Comparison of ENCODE assay signal across 10 cellular contexts in genomic region chr4:76803522-76803921, GRCh38.
DNase-seq lines count a peak whose midpoint lies in the region; ATAC-seq and TF ChIP-seq lines count a peak whose summit lies in the region.
"Had no signal": no experiment of that assay in that cellular context is flagged by ENCODE, and none has a peak within 500 bp of the region (broad histone marks: within the 10 kb centered on the region; RNA-seq: fewer than 3 reads in every experiment).

No MANE protein-coding gene starts in this region.

- POLR2A ChIA-PET in HCT116 (lab: Charles Lee) (no interaction called here), PC-9 (lab: Charles Lee; ENCODE audit: unreplicated experiment) (interaction anchor here (0.5 to 0.7 kb wide), 8 partner anchors 20 to 179 kb away, joined by 3 to 23 read pairs (median 6); no protein-coding TSS in a partner anchor)

- no peaks in the 10 kb centered on the region for H3K4me1 Mint-ChIP-seq in activated T-helper 17 cell treated with anti-CD3 and anti-CD28 coated beads, Interleukin-2, amount 50 U/mL, for 72 hours
- H3K4me1 Mint-ChIP-seq: naive B cell had no signal

- H3K79me2 ChIP-seq in HCT116 (ENCODE audit: insufficient read depth, low read length) (no peaks in the 10 kb centered on the region), PC-9 (ENCODE audit: low read depth) (no peaks in the 10 kb centered on the region)

- no peaks in the 10 kb centered on the region for H3K9me2 ChIP-seq in HCT116 (ENCODE audit: insufficient read depth)
- H3K9me2 ChIP-seq in PC-9 (ENCODE audit: insufficient read depth), result no peaks in the 10 kb centered on the region

- CTCF ChIA-PET in HCT116 (lab: Charles Lee) (no interaction called here), PC-9 (lab: Charles Lee) (interaction anchor here (0.5 kb wide), 1 partner anchor 1044 kb away, joined by 6 read pairs; no protein-coding TSS in a partner anchor)

- peaks cover 6% of the 10 kb centered on the region for H3K9me3 Mint-ChIP-seq in activated T-helper 17 cell treated with anti-CD3 and anti-CD28 coated beads, Interleukin-2, amount 50 U/mL, for 72 hours

- H3K9ac ChIP-seq in HCT116 (ENCODE audit: low read length), result no peak overlapping the region

- TF ChIP-seq CTCF in HCT116 (IDR thresholded peaks at IDR 0.05 in 2 of 3, conservative IDR thresholded peaks at IDR 0.05 in 1 of 3; ENCODE audit: borderline replicate concordance in 1 of 3, insufficient read depth in 1 of 3, low read depth in 2 of 3, low read length in 2 of 3) (no peak), PC-9 (conservative IDR thresholded peaks at IDR 0.05) (no peak)

- no peak for TF ChIP-seq RAD21 in HCT116 (IDR thresholded peaks at IDR 0.05; ENCODE audit: low read depth)

- H4K20me1 ChIP-seq in HCT116 (ENCODE audit: insufficient read depth), result no peaks in the 10 kb centered on the region
- H4K20me1 ChIP-seq in PC-9 (ENCODE audit: insufficient read depth), result no peaks in the 10 kb centered on the region

- H2AFZ ChIP-seq in HCT116 (ENCODE audit: low read depth, low read length, poor library complexity, severe bottlenecking) (no peak overlapping the region), PC-9 (0 out of 2 replicates have a peak overlapping the region, but pooled peaks have one; percentile 40)

- no peaks in the 10 kb centered on the region for H3K36me3 ChIP-seq in HCT116 (ENCODE audit: control insufficient read depth in 1 of 2, insufficient read depth in 2 of 2, low read length in 2 of 2)
- no peaks in the 10 kb centered on the region for H3K36me3 ChIP-seq in PC-9 (ENCODE audit: low read depth)

- H3F3A ChIP-seq in PC-9 (ENCODE audit: insufficient read depth, low read depth), result peaks cover 6% of the 10 kb centered on the region; the same call in 1 of the 2 replicates

- H3K4me1 ChIP-seq in HCT116 (ENCODE audit: control insufficient read depth in 1 of 2, insufficient read depth in 2 of 2, low read length in 2 of 2), result peaks cover 0 to 7% of the 10 kb centered on the region in 2 experiments; a peak in 1 of 4 replicates
- H3K4me1 ChIP-seq in PC-9 (replicated peaks; ENCODE audit: insufficient read depth), result peaks cover 19% of the 10 kb centered on the region

- H3K36me3 Mint-ChIP-seq in activated T-helper 17 cell treated with anti-CD3 and anti-CD28 coated beads, Interleukin-2, amount 50 U/mL, for 72 hours (ENCODE audit: low read depth), result no peaks in the 10 kb centered on the region

- H3K27me3 ChIP-seq in HCT116 (ENCODE audit: insufficient read depth, low read length) (no peaks in the 10 kb centered on the region), PC-9 (ENCODE audit: insufficient read depth, low read depth) (no peaks in the 10 kb centered on the region)

- H3K27me3 Mint-ChIP-seq in activated T-helper 17 cell treated with anti-CD3 and anti-CD28 coated beads, Interleukin-2, amount 50 U/mL, for 72 hours, result peaks cover 15% of the 10 kb centered on the region

- no peak overlapping the region for H3K4me3 Mint-ChIP-seq in activated T-helper 17 cell treated with anti-CD3 and anti-CD28 coated beads, Interleukin-2, amount 50 U/mL, for 72 hours

- intact Hi-C loops in HCT116 (cut with micrococcal nuclease) (no loop called here), PC-9 (cut with micrococcal nuclease; ENCODE audit: unreplicated experiment) (loop anchor here (1.0 kb wide), 1 partner anchor 21 kb away; no protein-coding TSS in a partner anchor), head of caudate nucleus (cut with DNase I) (no loop called here)

- DNase-seq in HCT116 (ENCODE audit: low read depth, low spot score), result no peak
- peak; percentile 78 to 94 for DNase-seq in PC-9
- peak; percentile 64 for DNase-seq in epithelial cell of prostate (ENCODE audit: low read depth, low spot score)
- peak; percentile 62 for DNase-seq in retina
- DNase-seq in head of caudate nucleus, result no peak
- no peak for DNase-seq in NK-92 (lab: John Stamatoyannopoulos, UW; ENCODE audit: unreplicated experiment)
- DNase-seq: aorta, naive B cell had no signal

- H3K4me2 ChIP-seq in HCT116 (ENCODE audit: low read length) (no peak overlapping the region), PC-9 (peak overlapping the region; percentile 60)

- 0 out of 2 replicates have a peak, but pooled peaks have one; percentile 25 for ATAC-seq in HCT116
- no peak for ATAC-seq in HG03196 (IDR thresholded peaks at IDR 0.05; ENCODE audit: unreplicated experiment)
- ATAC-seq in activated T-helper 17 cell treated with anti-CD3 and anti-CD28 coated beads, Interleukin-2, amount 50 U/mL, for 72 hours (replicated peaks), result no peak

- no peak overlapping the region for H3K27ac Mint-ChIP-seq in activated T-helper 17 cell treated with anti-CD3 and anti-CD28 coated beads, Interleukin-2, amount 50 U/mL, for 72 hours
- H3K27ac Mint-ChIP-seq: naive B cell had no signal

- BruUV-seq in HCT116 (replicated peaks; lab: Mats Ljungman, UMichigan) (no TSS peak), PC-9 (replicated peaks; lab: Mats Ljungman, UMichigan) (no TSS peak)

- no peak overlapping the region for H3K27ac ChIP-seq in HCT116 (ENCODE audit: low read depth, low read length)
- H3K27ac ChIP-seq in PC-9, result peak overlapping the region; percentile 59
- no peak overlapping the region for H3K27ac ChIP-seq in epithelial cell of prostate

- H3K4me3 ChIP-seq in HCT116 (replicated peaks in 1 of 2; ENCODE audit: low read depth in 1 of 2, low read length in 2 of 2) (no peak overlapping the region), PC-9 (no peak overlapping the region)

- no peak for TF ChIP-seq POLR2A in HCT116 (IDR thresholded peaks at IDR 0.05; ENCODE audit: borderline replicate concordance, extremely low read depth, insufficient read depth, insufficient read length)

- RAD21 ChIA-PET in HCT116 (lab: Charles Lee; ENCODE audit: low non-redundant PET in 1 of 2, low total read pairs in 2 of 2, uncharacterized antibody in 2 of 2, unreplicated experiment in 2 of 2), result no interaction called here

- peaks cover 8% of the 10 kb centered on the region in 2 experiments; a peak in 2 of 4 replicates for H3K9me3 ChIP-seq in HCT116 (ENCODE audit: control insufficient read depth in 1 of 2, insufficient read depth in 1 of 2, low read depth in 1 of 2, low read length in 2 of 2)
- no peaks in the 10 kb centered on the region for H3K9me3 ChIP-seq in PC-9 (ENCODE audit: insufficient read depth, low read depth)

TF ChIP-seq in HCT116, 20 proteins besides CTCF, POLR2A, EP300 and RAD21:
- TF ChIP-seq ATF3 (IDR thresholded peaks at IDR 0.05) (no peak), YY1 (IDR thresholded peaks at IDR 0.05; ENCODE audit: extremely low read depth, insufficient replicate concordance, low read depth, low read length) (no peak), SIN3A (IDR thresholded peaks at IDR 0.05; ENCODE audit: low read depth) (no peak), EGR1 (IDR thresholded peaks at IDR 0.05; ENCODE audit: low read depth) (no peak), SRF (IDR thresholded peaks at IDR 0.05; ENCODE audit: low read depth) (no peak), REST (IDR thresholded peaks at IDR 0.05; ENCODE audit: low read depth) (no peak), JUND (IDR thresholded peaks at IDR 0.05) (no peak), POLR2AphosphoS5 (IDR thresholded peaks at IDR 0.05; ENCODE audit: low read depth, low read length) (no peak), ZNF274 (IDR thresholded peaks at IDR 0.05; ENCODE audit: low read depth, low read length) (no peak), SP1 (IDR thresholded peaks at IDR 0.05; ENCODE audit: low read depth) (no peak)

Comparison
In these comparisons a context has a peak if more than half of its experiments do, and no peak if none do; other contexts are left out.
1. DNase-seq: peak in PC-9 (2 of 2), epithelial cell of prostate (single experiment) and retina (single experiment); none in HCT116 (single experiment), head of caudate nucleus (0 of 42) and NK-92 (single experiment).